Comparison of ENCODE assay signal across 8 cellular contexts in genomic region chr12:116336542-116337065, GRCh38. TPM values are rescaled to one million over a fixed set of nuclear protein-coding genes. Genes with fewer than 3 reads are reported as not detected.
A peak's percentile ranks its signal among the peaks of the same experiment; 100 is the strongest.
DNase-seq lines count a peak whose midpoint lies in the region; ATAC-seq and TF ChIP-seq lines count a peak whose summit lies in the region.

No MANE protein-coding gene starts in this region.

- POLR2A ChIA-PET in activated CD4-positive, alpha-beta T cell treated with anti-CD3 and anti-CD28 coated beads for 36 hours (lab: Charles Lee), result interaction anchor here (1.1 kb wide), 1 partner anchor 223 kb away, joined by 3 read pairs; no protein-coding TSS in a partner anchor
- POLR2A ChIA-PET in activated B cell treated with CpG ODN at 0.5 μM for 24 hours (lab: Charles Lee), result interaction anchor here (0.6 to 5.7 kb wide), 15 partner anchors 10 to 325 kb away, joined by 3 to 69 read pairs (median 6); partner anchors contain the start of genes MAP1LC3B2 and MED13L
- POLR2A ChIA-PET in RWPE1 (lab: Yijun Ruan, JAX; ENCODE audit: low non-redundant PET), result no interaction called here

- no peaks in the 10 kb centered on the region for H3K9me3 Mint-ChIP-seq in activated CD4-positive, alpha-beta T cell treated with anti-CD3 and anti-CD28 coated beads for 36 hours (ENCODE audit: low read depth)
- peaks cover 2% of the 10 kb centered on the region for H3K9me3 Mint-ChIP-seq in activated B cell treated with CpG ODN at 0.5 μM for 24 hours
- H3K9me3 Mint-ChIP-seq in stimulated activated naive B cell treated with anti-CD40 and anti-IgM and Interleukin-4, amounts not matched to agents 10 μg/mL and 1 μg/mL and 100 μg/mL, for 72 hours, result peaks cover 2 to 4% of the 10 kb centered on the region in 2 donors

- TF ChIP-seq CTCF in activated B cell treated with CpG ODN at 0.5 μM for 24 hours (IDR thresholded peaks at IDR 0.05), result no peak
- no peak for TF ChIP-seq CTCF in RWPE1 (conservative IDR thresholded peaks at IDR 0.05; ENCODE audit: low read depth)

- peaks cover 4% of the 10 kb centered on the region for H3K4me1 Mint-ChIP-seq in activated CD4-positive, alpha-beta T cell treated with anti-CD3 and anti-CD28 coated beads for 36 hours
- peaks cover 79% of the 10 kb centered on the region for H3K4me1 Mint-ChIP-seq in activated B cell treated with CpG ODN at 0.5 μM for 24 hours
- peaks cover 55 to 84% of the 10 kb centered on the region in 2 donors for H3K4me1 Mint-ChIP-seq in stimulated activated naive B cell treated with anti-CD40 and anti-IgM and Interleukin-4, amounts not matched to agents 10 μg/mL and 1 μg/mL and 100 μg/mL, for 72 hours

- H3K27me3 Mint-ChIP-seq in activated CD4-positive, alpha-beta T cell treated with anti-CD3 and anti-CD28 coated beads for 36 hours, result no peaks in the 10 kb centered on the region
- H3K27me3 Mint-ChIP-seq in activated B cell treated with CpG ODN at 0.5 μM for 24 hours, result no peaks in the 10 kb centered on the region
- H3K27me3 Mint-ChIP-seq in stimulated activated naive B cell treated with anti-CD40 and anti-IgM and Interleukin-4, amounts not matched to agents 10 μg/mL and 1 μg/mL and 100 μg/mL, for 72 hours, result no peaks in the 10 kb centered on the region

- H3K27ac Mint-ChIP-seq in activated CD4-positive, alpha-beta T cell treated with anti-CD3 and anti-CD28 coated beads for 36 hours, result no peak overlapping the region
- peak overlapping the region; percentile 97 for H3K27ac Mint-ChIP-seq in activated B cell treated with CpG ODN at 0.5 μM for 24 hours
- H3K27ac Mint-ChIP-seq in stimulated activated naive B cell treated with anti-CD40 and anti-IgM and Interleukin-4, amounts not matched to agents 10 μg/mL and 1 μg/mL and 100 μg/mL, for 72 hours, result peak overlapping the region; percentile 99

- CTCF ChIA-PET in activated CD4-positive, alpha-beta T cell treated with anti-CD3 and anti-CD28 coated beads for 36 hours (lab: Charles Lee), result interaction anchor here (0.6 to 1.0 kb wide), 3 partner anchors 35 to 372 kb away, joined by 3 to 4 read pairs (median 3); no protein-coding TSS in a partner anchor
- CTCF ChIA-PET in activated B cell treated with CpG ODN at 0.5 μM for 24 hours (lab: Charles Lee) (interaction anchor here (1.1 to 3.6 kb wide), 4 partner anchors 23 to 273 kb away, joined by 3 to 13 read pairs (median 6); partner anchors contain the start of gene MAP1LC3B2), RWPE1 (lab: Yijun Ruan, JAX) (no interaction called here)

- ATAC-seq in activated CD4-positive, alpha-beta T cell treated with anti-CD3 and anti-CD28 coated beads for 36 hours, result peak; percentile 86
- ATAC-seq in HG03039 (IDR thresholded peaks at IDR 0.05; ENCODE audit: unreplicated experiment) (peak; percentile 81), activated B cell treated with CpG ODN at 0.5 μM for 24 hours (ENCODE audit: low read depth) (peak; percentile 88)
- peak; percentile 91 to 94 for ATAC-seq in stimulated activated naive B cell treated with anti-CD40 and anti-IgM and Interleukin-4, amounts not matched to agents 10 μg/mL and 1 μg/mL and 100 μg/mL, for 72 hours (replicated peaks)

- intact Hi-C loops in activated CD4-positive, alpha-beta T cell treated with anti-CD3 and anti-CD28 coated beads for 36 hours (cut with DNase I, micrococcal nuclease), result no loop called here
- intact Hi-C loops in activated B cell treated with CpG ODN at 0.5 μM for 24 hours (cut with micrococcal nuclease), result loop anchor here (1.0 to 5.0 kb wide), 12 partner anchors 11 to 402 kb away; partner anchors contain the start of genes MAP1LC3B2, MED13L, RNFT2 and SPRING1

- H3K4me3 Mint-ChIP-seq in activated CD4-positive, alpha-beta T cell treated with anti-CD3 and anti-CD28 coated beads for 36 hours, result no peak overlapping the region
- peak overlapping the region; percentile 73 for H3K4me3 Mint-ChIP-seq in activated B cell treated with CpG ODN at 0.5 μM for 24 hours
- peak overlapping the region; percentile 60 to 67 for H3K4me3 Mint-ChIP-seq in stimulated activated naive B cell treated with anti-CD40 and anti-IgM and Interleukin-4, amounts not matched to agents 10 μg/mL and 1 μg/mL and 100 μg/mL, for 72 hours

- H3K36me3 Mint-ChIP-seq in activated CD4-positive, alpha-beta T cell treated with anti-CD3 and anti-CD28 coated beads for 36 hours (ENCODE audit: low read depth), result no peaks in the 10 kb centered on the region
- no peaks in the 10 kb centered on the region for H3K36me3 Mint-ChIP-seq in activated B cell treated with CpG ODN at 0.5 μM for 24 hours (ENCODE audit: low read depth)
- H3K36me3 Mint-ChIP-seq in stimulated activated naive B cell treated with anti-CD40 and anti-IgM and Interleukin-4, amounts not matched to agents 10 μg/mL and 1 μg/mL and 100 μg/mL, for 72 hours, result peaks cover 2 to 3% of the 10 kb centered on the region in 2 donors

- H3K27ac ChIP-seq in RWPE1, result no peak overlapping the region

- peak; percentile 48 for DNase-seq in activated CD4-positive, alpha-beta T cell treated with anti-CD3 and anti-CD28 coated beads for 36 hours
- DNase-seq in activated CD4-positive, alpha-beta T cell treated with anti-CD3 and anti-CD28 coated beads, Interleukin-2, amount 50 U/mL, for 1 hour, result no peak
- DNase-seq in activated B cell treated with CpG ODN at 0.5 μM for 24 hours, result peak; percentile 51
- DNase-seq in stimulated activated naive B cell treated with anti-CD40 and anti-IgM and Interleukin-4, amounts not matched to agents 10 μg/mL and 1 μg/mL and 100 μg/mL, for 72 hours, result peak; percentile 89
- no peak for DNase-seq in NCI-H510A treated with DMSO at 0.1 percent for 48 hours (lab: John Stamatoyannopoulos, UW)
- no peak for DNase-seq in RWPE1 (ENCODE audit: low spot score)
- DNase-seq in hippocampal formation (lab: John Stamatoyannopoulos, UW), result no peak

RNA-seq across cellular contexts. Expression of gene MED13L, which starts 59.1 kb away (rescaled TPM):
- total RNA-seq in activated CD4-positive, alpha-beta T cell treated with anti-CD3 and anti-CD28 coated beads for 36 hours, result 10 to 100 TPM; 38.5 to 41.9 TPM
- total RNA-seq in activated B cell treated with CpG ODN at 0.5 μM for 24 hours, result 164 and 183 TPM in 2 replicates

Comparison
In these comparisons a context has a peak if more than half of its experiments do, and no peak if none do; other contexts are left out.
1. DNase-seq: peak in activated CD4-positive, alpha-beta T cell treated with anti-CD3 and anti-CD28 coated beads for 36 hours (single experiment), activated B cell treated with CpG ODN at 0.5 μM for 24 hours (single experiment) and stimulated activated naive B cell treated with anti-CD40 and anti-IgM and Interleukin-4, amounts not matched to agents 10 μg/mL and 1 μg/mL and 100 μg/mL, for 72 hours (single experiment); none in activated CD4-positive, alpha-beta T cell treated with anti-CD3 and anti-CD28 coated beads, Interleukin-2, amount 50 U/mL, for 1 hour (single experiment), NCI-H510A treated with DMSO at 0.1 percent for 48 hours (single experiment), RWPE1 (single experiment) and hippocampal formation (0 of 2).
2. Peak in every context shown above with its lines, with median percentiles within 50 percentile points of each other: ATAC-seq.